In genomic region chr16:10979717-10980601, GRCh38 we compare ENCODE assay signal across 10 cellular contexts. TPM values are rescaled to one million over a fixed set of nuclear protein-coding genes. Genes with fewer than 3 reads are reported as not detected.
DNase-seq lines count a peak whose midpoint lies in the region; ATAC-seq and TF ChIP-seq lines count a peak whose summit lies in the region.
"Had no signal": no experiment of that assay in that cellular context is flagged by ENCODE, and none has a peak within 500 bp of the region (broad histone marks: within the 10 kb centered on the region; RNA-seq: fewer than 3 reads in every experiment).

No MANE protein-coding gene starts in this region.

- peak in 1 of 4 donors; percentile 56 for TF ChIP-seq EP300 in sigmoid colon (IDR thresholded peaks at IDR 0.05)

- DNase-seq in GM23248 (peak; percentile 41), ascending aorta (ENCODE audit: low spot score in 2 of 2) (peak; percentile 72 to 89), right cardiac atrium (peak; percentile 29 to 76 (median 68)), sigmoid colon (peak; percentile 88), MM.1S (no peak)
- DNase-seq: activated T-cell treated with anti-CD3 and anti-CD28 coated beads, Interleukin-2, amount 50 U/mL, for 1 hour; MG63 had no signal

- ATAC-seq in right cardiac atrium (peak; percentile 65 to 82), GM21786 (IDR thresholded peaks at IDR 0.05; ENCODE audit: unreplicated experiment) (no peak), GM21447 (IDR thresholded peaks at IDR 0.05; ENCODE audit: unreplicated experiment) (no peak), GM19467 (IDR thresholded peaks at IDR 0.05; ENCODE audit: unreplicated experiment) (no peak)

- WGBS in GM23248 (ENCODE audit: low coverage in 1 of 2, low lambda C conversion rate in 2 of 2, missing lambda C conversion rate in 2 of 2), 2 experiments, result 39 to 42% methylated on average over 19 of the region's 19 CpGs
- 63% methylated on average over 19 of the region's 19 CpGs for WGBS in right cardiac atrium
- 77 to 81% methylated on average over 19 of the region's 19 CpGs for WGBS in sigmoid colon, 2 donors

- H3F3A ChIP-seq in GM23248 (ENCODE audit: insufficient read depth) (no peaks in the 10 kb centered on the region), MM.1S (ENCODE audit: insufficient read depth, low read length) (peaks cover 9% of the 10 kb centered on the region; the same call in 1 of the 2 replicates)

- H3K27me3 ChIP-seq in GM23248 (replicated peaks; ENCODE audit: insufficient read depth) (no peaks in the 10 kb centered on the region), ascending aorta (no peaks in the 10 kb centered on the region), right cardiac atrium (ENCODE audit: control insufficient read depth, insufficient read depth) (no peaks in the 10 kb centered on the region), sigmoid colon (no peaks in the 10 kb centered on the region), MM.1S (replicated peaks; ENCODE audit: insufficient read depth, low read length) (no peaks in the 10 kb centered on the region)
- H3K27me3 ChIP-seq: MG63 had no signal

- H3K27ac ChIP-seq in GM23248 (no peak overlapping the region), ascending aorta (peak overlapping the region; percentile 76 to 77), right cardiac atrium (ENCODE audit: low read length) (peak overlapping the region; percentile 7), sigmoid colon (peak overlapping the region; percentile 74 to 88 (median 80)), MM.1S (ENCODE audit: low read length) (no peak overlapping the region)

- H3K79me2 ChIP-seq in GM23248 (ENCODE audit: insufficient read depth) (no peaks in the 10 kb centered on the region), MM.1S (ENCODE audit: low read length) (no peaks in the 10 kb centered on the region)

- no peak overlapping the region for H3K4me3 ChIP-seq in GM23248
- H3K4me3 ChIP-seq in ascending aorta, result peak overlapping the region in 1 of 2 donors; percentile 28
- no peak overlapping the region for H3K4me3 ChIP-seq in right cardiac atrium (ENCODE audit: low read length)
- peak overlapping the region in 2 of 4 donors; percentile 2 to 13 for H3K4me3 ChIP-seq in sigmoid colon
- no peak overlapping the region for H3K4me3 ChIP-seq in MM.1S (ENCODE audit: low read length)
- H3K4me3 ChIP-seq: MG63 had no signal

- H3K4me2 ChIP-seq in GM23248 (ENCODE audit: unreplicated experiment) (no peak overlapping the region), MM.1S (ENCODE audit: low read depth, low read length) (no peak overlapping the region)

- H3K4me1 ChIP-seq in GM23248 (ENCODE audit: insufficient read depth) (no peaks in the 10 kb centered on the region), ascending aorta (peaks cover 0 to 14% of the 10 kb centered on the region in 2 donors), right cardiac atrium (ENCODE audit: control insufficient read depth, insufficient read depth, low read length) (no peaks in the 10 kb centered on the region), sigmoid colon (peaks cover 0 to 24% (median 23%) of the 10 kb centered on the region in 4 donors), MM.1S (ENCODE audit: low read length) (peaks cover 14% of the 10 kb centered on the region)

- no peak for TF ChIP-seq CTCF in ascending aorta (IDR thresholded peaks at IDR 0.05)
- TF ChIP-seq CTCF in sigmoid colon (IDR thresholded peaks at IDR 0.05), result no peak
- TF ChIP-seq CTCF in MM.1S (IDR thresholded peaks at IDR 0.05; ENCODE audit: low read length), result no peak

- H4K20me1 ChIP-seq in GM23248 (ENCODE audit: insufficient read depth) (no peaks in the 10 kb centered on the region), MM.1S (ENCODE audit: insufficient read depth, low read length) (no peaks in the 10 kb centered on the region)

- H2AFZ ChIP-seq in GM23248 (no peak overlapping the region), MM.1S (ENCODE audit: low read length) (no peak overlapping the region)

- no peaks in the 10 kb centered on the region for H3K36me3 ChIP-seq in GM23248 (ENCODE audit: low read depth)
- H3K36me3 ChIP-seq in ascending aorta, result peaks cover 0 to 26% of the 10 kb centered on the region in 2 donors
- H3K36me3 ChIP-seq in sigmoid colon, result peaks cover 0 to 27% (median 9%) of the 10 kb centered on the region in 4 donors
- no peaks in the 10 kb centered on the region for H3K36me3 ChIP-seq in MM.1S (replicated peaks; ENCODE audit: insufficient read depth, low read length)

- H3K9me2 ChIP-seq in GM23248 (ENCODE audit: insufficient read depth) (no peaks in the 10 kb centered on the region), MM.1S (replicated peaks; ENCODE audit: insufficient read depth, low read length) (no peaks in the 10 kb centered on the region)

- H3K9ac ChIP-seq in GM23248 (no peak overlapping the region), MM.1S (ENCODE audit: low read length) (no peak overlapping the region)

- H3K9me3 ChIP-seq in GM23248 (ENCODE audit: low read depth) (no peaks in the 10 kb centered on the region), ascending aorta (no peaks in the 10 kb centered on the region), right cardiac atrium (ENCODE audit: control insufficient read depth, low read length) (no peaks in the 10 kb centered on the region), sigmoid colon (no peaks in the 10 kb centered on the region), MM.1S (replicated peaks; ENCODE audit: insufficient read depth, low read length) (no peaks in the 10 kb centered on the region)
- H3K9me3 ChIP-seq: MG63 had no signal

- no peak for TF ChIP-seq POLR2A in sigmoid colon (IDR thresholded peaks at IDR 0.05)

- intact Hi-C loops in ascending aorta (cut with DNase I), result no loop called here
- intact Hi-C loops in right cardiac atrium (cut with DNase I), result loop anchor here in 1 of 4 donors (10.0 kb wide), 1 partner anchor 125 kb away; no protein-coding TSS in a partner anchor
- intact Hi-C loops in sigmoid colon (cut with DNase I), result loop anchor here (5.0 to 10.0 kb wide), 2 partner anchors 97 to 205 kb away; no protein-coding TSS in a partner anchor

- in situ Hi-C loops in GM23248 (cut with MboI), result no loop called here

RNA-seq across cellular contexts. Expression of gene CLEC16A, which starts 35.6 kb away (rescaled TPM):
- total RNA-seq in GM23248 (2014; rRNA removed; shearing (Covaris generic)), result 12.9 and 21.4 TPM in 2 replicates
- polyA plus RNA-seq in GM23248 (2016; fragmentation: Nextera tagmentation; extraction: Ambion mirVana) (12.7 and 13.2 TPM in 2 replicates), right cardiac atrium (14.9 TPM), sigmoid colon (10 to 100 TPM in 2 of 3 donors, 1 to 10 TPM in 1; 9.6 to 24.6 (median 10.6) TPM)
- total RNA-seq in ascending aorta (16.2 TPM), right cardiac atrium (10 to 100 TPM; 24.0 to 31.5 (median 30.4) TPM), sigmoid colon (10 to 100 TPM; 21.3 to 35.2 (median 29.5) TPM)

RNA-seq across cellular contexts. Expression of gene DEXI, which starts 37.7 kb away (rescaled TPM):
- 101 and 105 TPM in 2 replicates for total RNA-seq in GM23248 (2014; rRNA removed; shearing (Covaris generic))
- polyA plus RNA-seq in GM23248 (2016; fragmentation: Nextera tagmentation; extraction: Ambion mirVana) (41.8 and 42.1 TPM in 2 replicates), right cardiac atrium (127 TPM), sigmoid colon (10 to 100 TPM; 13.9 to 24.7 (median 18.6) TPM)
- total RNA-seq in ascending aorta (94.2 TPM), right cardiac atrium (100 to 1,000 TPM in 2 of 4 donors, 10 to 100 TPM in 2; 82.2 to 126 (median 101) TPM), sigmoid colon (10 to 100 TPM; 55.0 to 99.9 (median 77.4) TPM)

Comparison
In these comparisons a context has a peak if more than half of its experiments do, and no peak if none do; other contexts are left out.
1. H3K27ac ChIP-seq: peak in ascending aorta (2 of 2), right cardiac atrium (single experiment) and sigmoid colon (4 of 4); none in GM23248 (single experiment) and MM.1S (single experiment).
2. ATAC-seq: peak in right cardiac atrium (2 of 2); none in GM21786 (single experiment), GM21447 (single experiment) and GM19467 (single experiment).